9 cellular contexts compared by ENCODE assay signal in genomic region chr2:99880148-99880983, GRCh38.
A peak's percentile ranks its signal among the peaks of the same experiment; 100 is the strongest.
DNase-seq lines count a peak whose midpoint lies in the region; ATAC-seq and TF ChIP-seq lines count a peak whose summit lies in the region.
"Had no signal": no experiment of that assay in that cellular context is flagged by ENCODE, and none has a peak within 500 bp of the region (broad histone marks: within the 10 kb centered on the region; RNA-seq: fewer than 3 reads in every experiment).

No MANE protein-coding gene starts in this region.

- no peak overlapping the region for H3K27ac Mint-ChIP-seq in effector memory CD8-positive, alpha-beta T cell
- H3K27ac Mint-ChIP-seq: naive thymus-derived CD8-positive, alpha-beta T cell had no signal

- no peaks in the 10 kb centered on the region for H3K36me3 ChIP-seq in WERI-Rb-1

- H3K27me3 ChIP-seq in WERI-Rb-1 (ENCODE audit: insufficient read depth, low read depth, severe bottlenecking): no peaks in the 10 kb centered on the region

- no peak overlapping the region for H3K4me3 Mint-ChIP-seq in effector memory CD8-positive, alpha-beta T cell
- H3K4me3 Mint-ChIP-seq: naive thymus-derived CD8-positive, alpha-beta T cell had no signal

- H3K27me3 Mint-ChIP-seq in effector memory CD8-positive, alpha-beta T cell: peaks cover 0 to 11% of the 10 kb centered on the region in 2 donors

- DNase-seq in 8988T (peak; percentile 36), HCEC 1CT (peak; percentile 7), WERI-Rb-1 (peak; percentile 57), hepatic stellate cell (ENCODE audit: low spot score) (peak; percentile 60), pons (ENCODE audit: low spot score) (no peak)
- DNase-seq in effector memory CD8-positive, alpha-beta T cell: no peak
- DNase-seq: naive thymus-derived CD8-positive, alpha-beta T cell had no signal

- no peaks in the 10 kb centered on the region for H3K36me3 Mint-ChIP-seq in effector memory CD8-positive, alpha-beta T cell (ENCODE audit: insufficient read depth)
- H3K36me3 Mint-ChIP-seq: naive thymus-derived CD8-positive, alpha-beta T cell had no signal

- no peak for TF ChIP-seq CTCF in WERI-Rb-1 (IDR thresholded peaks at IDR 0.05; ENCODE audit: low read depth, low read length)

- no peaks in the 10 kb centered on the region for H3K9me3 Mint-ChIP-seq in effector memory CD8-positive, alpha-beta T cell
- H3K9me3 Mint-ChIP-seq: naive thymus-derived CD8-positive, alpha-beta T cell had no signal

- no peaks in the 10 kb centered on the region for H3K4me1 Mint-ChIP-seq in effector memory CD8-positive, alpha-beta T cell (ENCODE audit: low read depth in 2 of 2)

- ATAC-seq in effector memory CD8-positive, alpha-beta T cell (replicated peaks): no peak
- ATAC-seq in GM18498 (IDR thresholded peaks at IDR 0.05; ENCODE audit: unreplicated experiment): no peak
- ATAC-seq in HG02840 (IDR thresholded peaks at IDR 0.05; ENCODE audit: low FRiP score, unreplicated experiment): no peak
- ATAC-seq: naive thymus-derived CD8-positive, alpha-beta T cell had no signal

- no peak overlapping the region for H3K27ac ChIP-seq in WERI-Rb-1

- no peaks in the 10 kb centered on the region for H3K9me3 ChIP-seq in WERI-Rb-1 (ENCODE audit: severe bottlenecking)

- H3K4me3 ChIP-seq in WERI-Rb-1 (ENCODE audit: low read depth, low read length): no peak overlapping the region

Comparison
In these comparisons a context has a peak if more than half of its experiments do, and no peak if none do; other contexts are left out.
1. DNase-seq: peak in 8988T (single experiment), HCEC 1CT (single experiment), WERI-Rb-1 (single experiment) and hepatic stellate cell (single experiment); none in effector memory CD8-positive, alpha-beta T cell (0 of 3) and pons (single experiment).